Comparison of ENCODE assay signal across 1 cellular context in the genomic region with DNA sequence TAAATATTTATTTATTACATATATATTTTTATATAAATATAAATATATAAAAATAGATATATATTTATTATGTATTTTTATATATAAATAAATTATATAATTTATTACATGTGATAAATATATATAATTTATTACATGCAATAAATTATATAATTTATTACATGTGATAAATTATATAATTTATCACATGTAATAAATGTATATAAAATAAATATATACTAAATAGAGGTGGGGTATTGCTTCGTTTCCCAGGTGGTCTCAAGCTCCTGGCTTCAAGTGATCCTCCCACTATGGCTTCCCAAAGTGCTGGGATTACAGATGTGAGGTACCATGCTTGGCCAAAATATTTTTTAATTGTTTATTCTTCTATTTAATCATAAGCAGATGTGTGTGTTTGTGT.
TF ChIP-seq lines count a peak whose summit lies in the region.

No MANE protein-coding gene starts in this region.

TF ChIP-seq in K562, 482 proteins besides CTCF, POLR2A, EP300 and RAD21:
- no peak for TF ChIP-seq ZBTB17 (CRISPR knock-in tag; IDR thresholded peaks at IDR 0.05)
- peak; percentile 60; the same call in 1 of the 2 replicates for TF ChIP-seq ZNF274 (IDR thresholded peaks at IDR 0.05; ENCODE audit: borderline replicate concordance, low read depth, low read length)
